In the genomic region with DNA sequence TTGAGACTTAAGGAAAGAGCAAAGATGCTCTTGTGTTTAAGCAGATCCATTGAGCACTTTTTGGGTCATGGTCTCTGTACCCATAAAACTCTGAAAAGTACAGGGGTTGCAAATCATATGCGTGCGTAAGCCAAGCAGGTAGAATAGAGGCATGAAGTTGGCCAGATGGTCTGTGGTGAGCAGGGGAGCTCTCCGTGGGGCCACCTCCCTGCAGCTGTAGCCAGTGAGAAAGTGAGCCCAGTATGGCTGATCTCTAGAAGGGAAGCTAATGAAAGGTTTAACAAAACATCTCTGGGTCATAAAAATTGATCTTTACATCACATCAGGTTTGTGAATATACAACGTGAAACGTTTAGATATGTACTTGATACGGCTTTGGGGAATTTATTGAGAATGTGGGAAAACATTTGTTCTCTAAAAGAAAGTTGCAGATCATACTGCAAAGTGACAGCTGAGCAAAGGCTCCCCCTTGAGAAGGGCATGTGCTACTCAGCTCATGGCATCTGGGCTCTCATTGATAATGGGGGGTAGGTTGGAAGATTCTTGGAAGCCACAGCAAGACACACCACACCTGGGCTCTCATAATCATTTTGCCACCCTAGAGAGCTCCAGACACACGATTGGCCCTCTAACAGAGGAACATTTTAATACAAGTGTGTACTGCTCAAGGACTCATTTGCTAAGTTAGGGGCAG, we compare ENCODE assay signal across 28 cellular contexts. TPM values are rescaled to one million over a fixed set of nuclear protein-coding genes. Genes with fewer than 3 reads are reported as not detected.
DNase-seq lines count a peak whose midpoint lies in the region; ATAC-seq and TF ChIP-seq lines count a peak whose summit lies in the region.
"Had no signal": no experiment of that assay in that cellular context is flagged by ENCODE, and none has a peak within 500 bp of the region (broad histone marks: within the 10 kb centered on the region; RNA-seq: fewer than 3 reads in every experiment).

No MANE protein-coding gene starts in this region.

- H3K27me3 Mint-ChIP-seq in Calu3 (ENCODE audit: unreplicated experiment): peaks cover 42% of the 10 kb centered on the region
- H3K27me3 Mint-ChIP-seq: CD4-positive, alpha-beta memory T cell had no signal

- no peaks in the 10 kb centered on the region for H3K27me3 ChIP-seq in WERI-Rb-1 (ENCODE audit: insufficient read depth, low read depth, severe bottlenecking)

- no peak overlapping the region for H3K4me3 ChIP-seq in WERI-Rb-1 (ENCODE audit: low read depth, low read length)
- H3K4me3 ChIP-seq: GM23248, MG63 had no signal

- H3K27ac Mint-ChIP-seq in Calu3 (ENCODE audit: unreplicated experiment): no peak overlapping the region
- H3K27ac Mint-ChIP-seq: CD4-positive, alpha-beta memory T cell; H9; HFFc6 had no signal

- ATAC-seq in esophagus mucosa: no peak
- ATAC-seq: Panc1 had no signal

- no peaks in the 10 kb centered on the region for H3K9me3 Mint-ChIP-seq in Calu3 (ENCODE audit: low read depth, unreplicated experiment)
- H3K9me3 Mint-ChIP-seq: H9, HFFc6 had no signal

- H3K9me3 ChIP-seq in WERI-Rb-1 (ENCODE audit: severe bottlenecking): no peaks in the 10 kb centered on the region
- H3K9me3 ChIP-seq: MG63 had no signal

- DNase-seq in G401 (ENCODE audit: low spot score) (peak; percentile 48), NCI-H2171 (lab: John Stamatoyannopoulos, UW) (peak; percentile 2), WERI-Rb-1 (peak; percentile 35), T1000 (lab: John Stamatoyannopoulos, UW) (no peak), midbrain (lab: John Stamatoyannopoulos, UW) (no peak), Calu3 (no peak)
- DNase-seq: C1 segment of cervical spinal cord; CD4-positive, alpha-beta memory T cell; COR-L47; DMS153; DND-41; GM23248; H9; HFFc6; KBM-7; MG63; NCI-H1105 treated with DMSO at 0.1 percent for 48 hours; NCI-H1694; NCI-H2029 treated with DMSO at 0.1 percent for 48 hours; NCI-H226; NCI-H510A treated with DMSO at 0.1 percent for 48 hours; SHP77 treated with DMSO at 0.1 percent for 48 hours had no signal

- no TSS peak for BruUV-seq in Calu3 (replicated peaks; lab: Mats Ljungman, UMichigan)

- no peaks in the 10 kb centered on the region for H3K36me3 Mint-ChIP-seq in Calu3 (ENCODE audit: insufficient read depth, unreplicated experiment)
- H3K36me3 Mint-ChIP-seq: CD4-positive, alpha-beta memory T cell had no signal

- in situ Hi-C loops in G401 (cut with HindIII; ENCODE audit: low sequenced_read_pairs): no loop called here

- no peak overlapping the region for H3K4me3 Mint-ChIP-seq in Calu3 (ENCODE audit: low read depth, unreplicated experiment)
- H3K4me3 Mint-ChIP-seq: CD4-positive, alpha-beta memory T cell; H9; HFFc6 had no signal

- intact Hi-C loops in Calu3 (cut with micrococcal nuclease; ENCODE audit: unreplicated experiment): no loop called here

- TF ChIP-seq CTCF in WERI-Rb-1 (IDR thresholded peaks at IDR 0.05; ENCODE audit: low read depth, low read length) (no peak), Calu3 (IDR thresholded peaks at IDR 0.05; ENCODE audit: unreplicated experiment) (no peak)

- H3K4me1 Mint-ChIP-seq in Calu3 (ENCODE audit: low read depth, unreplicated experiment): no peaks in the 10 kb centered on the region
- H3K4me1 Mint-ChIP-seq: CD4-positive, alpha-beta memory T cell had no signal

- H3K27ac ChIP-seq in WERI-Rb-1: no peak overlapping the region
- H3K27ac ChIP-seq: GM23248 had no signal

- CTCF ChIA-PET in Calu3 (lab: Charles Lee): no interaction called here

- no peaks in the 10 kb centered on the region for H3K36me3 ChIP-seq in WERI-Rb-1
- H3K36me3 ChIP-seq: MG63 had no signal

RNA-seq across cellular contexts. Expression of a gene that starts 30.6 kb away (rescaled TPM):
- total RNA-seq in G401 (2014; rRNA removed; shearing (Covaris generic)): not detected in 2 replicates
- total RNA-seq in Calu3 (2022) (1.1 and 1.5 TPM in 2 replicates), esophagus mucosa (not detected)
- total RNA-seq: A673; CD4-positive, alpha-beta memory T cell; GM23248; HFFc6; LHCN-M2; OCI-LY7; T-helper 1 cell treated with Interleukin-12 subunit alpha and Interleukin-12 subunit beta and Interleukin-4 antibody, amounts not matched to agents 30 ng/mL and 1 ng/mL, for 36 hours had no signal

Comparison
In these comparisons a context has a peak if more than half of its experiments do, and no peak if none do; other contexts are left out.
1. DNase-seq: peak in G401 (single experiment), NCI-H2171 (single experiment) and WERI-Rb-1 (single experiment); none in T1000 (single experiment), midbrain (single experiment) and Calu3 (single experiment).